Comparison of ENCODE assay signal across 1 cellular context in genomic region chr20:5126512-5127203, GRCh38.
A peak's percentile ranks its signal among the peaks of the same experiment; 100 is the strongest.
TF ChIP-seq lines count a peak whose summit lies in the region.

Gene CDS2 (plus strand): TSS chr20:5127008. CDS start chr20:5127093, 85 bp downstream.

TF ChIP-seq in HepG2, 621 proteins besides CTCF, POLR2A, EP300 and RAD21 (continued from another document and continues in another):
- TF ChIP-seq, protein P1, sequence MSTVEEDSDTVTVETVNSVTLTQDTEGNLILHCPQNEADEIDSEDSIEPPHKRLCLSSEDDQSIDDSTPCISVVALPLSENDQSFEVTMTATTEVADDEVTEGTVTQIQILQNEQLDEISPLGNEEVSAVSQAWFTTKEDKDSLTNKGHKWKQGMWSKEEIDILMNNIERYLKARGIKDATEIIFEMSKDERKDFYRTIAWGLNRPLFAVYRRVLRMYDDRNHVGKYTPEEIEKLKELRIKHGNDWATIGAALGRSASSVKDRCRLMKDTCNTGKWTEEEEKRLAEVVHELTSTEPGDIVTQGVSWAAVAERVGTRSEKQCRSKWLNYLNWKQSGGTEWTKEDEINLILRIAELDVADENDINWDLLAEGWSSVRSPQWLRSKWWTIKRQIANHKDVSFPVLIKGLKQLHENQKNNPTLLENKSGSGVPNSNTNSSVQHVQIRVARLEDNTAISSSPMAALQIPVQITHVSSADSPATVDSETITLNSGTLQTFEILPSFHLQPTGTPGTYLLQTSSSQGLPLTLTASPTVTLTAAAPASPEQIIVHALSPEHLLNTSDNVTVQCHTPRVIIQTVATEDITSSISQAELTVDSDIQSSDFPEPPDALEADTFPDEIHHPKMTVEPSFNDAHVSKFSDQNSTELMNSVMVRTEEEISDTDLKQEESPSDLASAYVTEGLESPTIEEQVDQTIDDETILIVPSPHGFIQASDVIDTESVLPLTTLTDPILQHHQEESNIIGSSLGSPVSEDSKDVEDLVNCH (CRISPR knock-in tag; IDR thresholded peaks at IDR 0.05) = no peak
- TF ChIP-seq, protein P2, sequence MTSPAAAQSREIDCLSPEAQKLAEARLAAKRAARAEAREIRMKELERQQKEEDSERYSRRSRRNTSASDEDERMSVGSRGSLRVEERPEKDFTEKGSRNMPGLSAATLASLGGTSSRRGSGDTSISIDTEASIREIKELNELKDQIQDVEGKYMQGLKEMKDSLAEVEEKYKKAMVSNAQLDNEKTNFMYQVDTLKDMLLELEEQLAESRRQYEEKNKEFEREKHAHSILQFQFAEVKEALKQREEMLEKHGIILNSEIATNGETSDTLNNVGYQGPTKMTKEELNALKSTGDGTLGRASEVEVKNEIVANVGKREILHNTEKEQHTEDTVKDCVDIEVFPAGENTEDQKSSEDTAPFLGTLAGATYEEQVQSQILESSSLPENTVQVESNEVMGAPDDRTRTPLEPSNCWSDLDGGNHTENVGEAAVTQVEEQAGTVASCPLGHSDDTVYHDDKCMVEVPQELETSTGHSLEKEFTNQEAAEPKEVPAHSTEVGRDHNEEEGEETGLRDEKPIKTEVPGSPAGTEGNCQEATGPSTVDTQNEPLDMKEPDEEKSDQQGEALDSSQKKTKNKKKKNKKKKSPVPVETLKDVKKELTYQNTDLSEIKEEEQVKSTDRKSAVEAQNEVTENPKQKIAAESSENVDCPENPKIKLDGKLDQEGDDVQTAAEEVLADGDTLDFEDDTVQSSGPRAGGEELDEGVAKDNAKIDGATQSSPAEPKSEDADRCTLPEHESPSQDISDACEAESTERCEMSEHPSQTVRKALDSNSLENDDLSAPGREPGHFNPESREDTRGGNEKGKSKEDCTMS (CRISPR knock-in tag; conservative IDR thresholded peaks at IDR 0.05) = 0 out of 2 replicates have a peak, but pooled peaks have one; percentile 64
- TF ChIP-seq EZH2 (conservative IDR thresholded peaks at IDR 0.05; ENCODE audit: low read depth, low read length) = no peak
- TF ChIP-seq, protein P3, sequence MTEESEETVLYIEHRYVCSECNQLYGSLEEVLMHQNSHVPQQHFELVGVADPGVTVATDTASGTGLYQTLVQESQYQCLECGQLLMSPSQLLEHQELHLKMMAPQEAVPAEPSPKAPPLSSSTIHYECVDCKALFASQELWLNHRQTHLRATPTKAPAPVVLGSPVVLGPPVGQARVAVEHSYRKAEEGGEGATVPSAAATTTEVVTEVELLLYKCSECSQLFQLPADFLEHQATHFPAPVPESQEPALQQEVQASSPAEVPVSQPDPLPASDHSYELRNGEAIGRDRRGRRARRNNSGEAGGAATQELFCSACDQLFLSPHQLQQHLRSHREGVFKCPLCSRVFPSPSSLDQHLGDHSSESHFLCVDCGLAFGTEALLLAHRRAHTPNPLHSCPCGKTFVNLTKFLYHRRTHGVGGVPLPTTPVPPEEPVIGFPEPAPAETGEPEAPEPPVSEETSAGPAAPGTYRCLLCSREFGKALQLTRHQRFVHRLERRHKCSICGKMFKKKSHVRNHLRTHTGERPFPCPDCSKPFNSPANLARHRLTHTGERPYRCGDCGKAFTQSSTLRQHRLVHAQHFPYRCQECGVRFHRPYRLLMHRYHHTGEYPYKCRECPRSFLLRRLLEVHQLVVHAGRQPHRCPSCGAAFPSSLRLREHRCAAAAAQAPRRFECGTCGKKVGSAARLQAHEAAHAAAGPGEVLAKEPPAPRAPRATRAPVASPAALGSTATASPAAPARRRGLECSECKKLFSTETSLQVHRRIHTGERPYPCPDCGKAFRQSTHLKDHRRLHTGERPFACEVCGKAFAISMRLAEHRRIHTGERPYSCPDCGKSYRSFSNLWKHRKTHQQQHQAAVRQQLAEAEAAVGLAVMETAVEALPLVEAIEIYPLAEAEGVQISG (CRISPR knock-in tag; IDR thresholded peaks at IDR 0.05) = peak; percentile 87
- TF ChIP-seq RXRB (CRISPR knock-in tag; IDR thresholded peaks at IDR 0.05; ENCODE audit: borderline replicate concordance) = peak; percentile 97
- peak; percentile 55; the same call in 1 of the 2 replicates for TF ChIP-seq SIX4 (CRISPR knock-in tag; IDR thresholded peaks at IDR 0.05)
- peak; percentile 81 for TF ChIP-seq CREM (IDR thresholded peaks at IDR 0.05)
- peak; percentile 33; the same call in 1 of the 2 replicates for TF ChIP-seq CREM (CRISPR knock-in tag; IDR thresholded peaks at IDR 0.05)
- peak; percentile 97 for TF ChIP-seq ZNF138 (CRISPR knock-in tag; IDR thresholded peaks at IDR 0.05; ENCODE audit: low read depth)
- no peak; the same call in 1 of the 2 replicates for TF ChIP-seq ZNF263 (CRISPR knock-in tag; IDR thresholded peaks at IDR 0.05)
- TF ChIP-seq, protein P4, sequence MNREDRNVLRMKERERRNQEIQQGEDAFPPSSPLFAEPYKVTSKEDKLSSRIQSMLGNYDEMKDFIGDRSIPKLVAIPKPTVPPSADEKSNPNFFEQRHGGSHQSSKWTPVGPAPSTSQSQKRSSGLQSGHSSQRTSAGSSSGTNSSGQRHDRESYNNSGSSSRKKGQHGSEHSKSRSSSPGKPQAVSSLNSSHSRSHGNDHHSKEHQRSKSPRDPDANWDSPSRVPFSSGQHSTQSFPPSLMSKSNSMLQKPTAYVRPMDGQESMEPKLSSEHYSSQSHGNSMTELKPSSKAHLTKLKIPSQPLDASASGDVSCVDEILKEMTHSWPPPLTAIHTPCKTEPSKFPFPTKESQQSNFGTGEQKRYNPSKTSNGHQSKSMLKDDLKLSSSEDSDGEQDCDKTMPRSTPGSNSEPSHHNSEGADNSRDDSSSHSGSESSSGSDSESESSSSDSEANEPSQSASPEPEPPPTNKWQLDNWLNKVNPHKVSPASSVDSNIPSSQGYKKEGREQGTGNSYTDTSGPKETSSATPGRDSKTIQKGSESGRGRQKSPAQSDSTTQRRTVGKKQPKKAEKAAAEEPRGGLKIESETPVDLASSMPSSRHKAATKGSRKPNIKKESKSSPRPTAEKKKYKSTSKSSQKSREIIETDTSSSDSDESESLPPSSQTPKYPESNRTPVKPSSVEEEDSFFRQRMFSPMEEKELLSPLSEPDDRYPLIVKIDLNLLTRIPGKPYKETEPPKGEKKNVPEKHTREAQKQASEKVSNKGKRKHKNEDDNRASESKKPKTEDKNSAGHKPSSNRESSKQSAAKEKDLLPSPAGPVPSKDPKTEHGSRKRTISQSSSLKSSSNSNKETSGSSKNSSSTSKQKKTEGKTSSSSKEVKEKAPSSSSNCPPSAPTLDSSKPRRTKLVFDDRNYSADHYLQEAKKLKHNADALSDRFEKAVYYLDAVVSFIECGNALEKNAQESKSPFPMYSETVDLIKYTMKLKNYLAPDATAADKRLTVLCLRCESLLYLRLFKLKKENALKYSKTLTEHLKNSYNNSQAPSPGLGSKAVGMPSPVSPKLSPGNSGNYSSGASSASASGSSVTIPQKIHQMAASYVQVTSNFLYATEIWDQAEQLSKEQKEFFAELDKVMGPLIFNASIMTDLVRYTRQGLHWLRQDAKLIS (CRISPR knock-in tag; IDR thresholded peaks at IDR 0.05) = no peak
- peak; percentile 12; the same call in 1 of the 2 replicates for TF ChIP-seq ZNF383 (CRISPR knock-in tag; IDR thresholded peaks at IDR 0.05; ENCODE audit: borderline replicate concordance)
- TF ChIP-seq KDM3A (CRISPR knock-in tag; IDR thresholded peaks at IDR 0.05; ENCODE audit: low read depth) = peak; percentile 95
- TF ChIP-seq ZFP36L2 (CRISPR knock-in tag; IDR thresholded peaks at IDR 0.05) = peak; percentile 23
- TF ChIP-seq ZNF180 (CRISPR knock-in tag; IDR thresholded peaks at IDR 0.05; ENCODE audit: borderline replicate concordance, low read depth) = 0 out of 2 replicates have a peak, but pooled peaks have one; percentile 76
- TF ChIP-seq GATAD1 (CRISPR knock-in tag; IDR thresholded peaks at IDR 0.05) = peak; percentile 82
- TF ChIP-seq, protein P5, sequence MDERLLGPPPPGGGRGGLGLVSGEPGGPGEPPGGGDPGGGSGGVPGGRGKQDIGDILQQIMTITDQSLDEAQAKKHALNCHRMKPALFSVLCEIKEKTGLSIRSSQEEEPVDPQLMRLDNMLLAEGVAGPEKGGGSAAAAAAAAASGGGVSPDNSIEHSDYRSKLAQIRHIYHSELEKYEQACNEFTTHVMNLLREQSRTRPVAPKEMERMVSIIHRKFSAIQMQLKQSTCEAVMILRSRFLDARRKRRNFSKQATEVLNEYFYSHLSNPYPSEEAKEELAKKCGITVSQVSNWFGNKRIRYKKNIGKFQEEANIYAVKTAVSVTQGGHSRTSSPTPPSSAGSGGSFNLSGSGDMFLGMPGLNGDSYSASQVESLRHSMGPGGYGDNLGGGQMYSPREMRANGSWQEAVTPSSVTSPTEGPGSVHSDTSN (CRISPR knock-in tag; IDR thresholded peaks at IDR 0.05) = peak; percentile 37; the same call in 1 of the 2 replicates
- TF ChIP-seq, protein P6, sequence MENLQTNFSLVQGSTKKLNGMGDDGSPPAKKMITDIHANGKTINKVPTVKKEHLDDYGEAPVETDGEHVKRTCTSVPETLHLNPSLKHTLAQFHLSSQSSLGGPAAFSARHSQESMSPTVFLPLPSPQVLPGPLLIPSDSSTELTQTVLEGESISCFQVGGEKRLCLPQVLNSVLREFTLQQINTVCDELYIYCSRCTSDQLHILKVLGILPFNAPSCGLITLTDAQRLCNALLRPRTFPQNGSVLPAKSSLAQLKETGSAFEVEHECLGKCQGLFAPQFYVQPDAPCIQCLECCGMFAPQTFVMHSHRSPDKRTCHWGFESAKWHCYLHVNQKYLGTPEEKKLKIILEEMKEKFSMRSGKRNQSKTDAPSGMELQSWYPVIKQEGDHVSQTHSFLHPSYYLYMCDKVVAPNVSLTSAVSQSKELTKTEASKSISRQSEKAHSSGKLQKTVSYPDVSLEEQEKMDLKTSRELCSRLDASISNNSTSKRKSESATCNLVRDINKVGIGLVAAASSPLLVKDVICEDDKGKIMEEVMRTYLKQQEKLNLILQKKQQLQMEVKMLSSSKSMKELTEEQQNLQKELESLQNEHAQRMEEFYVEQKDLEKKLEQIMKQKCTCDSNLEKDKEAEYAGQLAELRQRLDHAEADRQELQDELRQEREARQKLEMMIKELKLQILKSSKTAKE (CRISPR knock-in tag; IDR thresholded peaks at IDR 0.05; ENCODE audit: borderline replicate concordance) = no peak; the same call in 1 of the 2 replicates
- no peak for TF ChIP-seq SNAPC4 (CRISPR knock-in tag; IDR thresholded peaks at IDR 0.05)
- peak; percentile 76 for TF ChIP-seq SOX5 (CRISPR knock-in tag; IDR thresholded peaks at IDR 0.05; ENCODE audit: borderline replicate concordance)
- no peak for TF ChIP-seq NFRKB (IDR thresholded peaks at IDR 0.05)
- TF ChIP-seq ZNF333 (CRISPR knock-in tag; IDR thresholded peaks at IDR 0.05; ENCODE audit: borderline replicate concordance) = no peak
- peak; percentile 21; the same call in 1 of the 2 replicates for TF ChIP-seq ARHGAP35 (CRISPR knock-in tag; IDR thresholded peaks at IDR 0.05; ENCODE audit: borderline replicate concordance)
- TF ChIP-seq ZNF160 (CRISPR knock-in tag; IDR thresholded peaks at IDR 0.05) = no peak; the same call in 1 of the 2 replicates
- TF ChIP-seq ZFP36L1 (CRISPR knock-in tag; IDR thresholded peaks at IDR 0.05) = peak; percentile 72; the same call in 1 of the 2 replicates
- no peak; the same call in 1 of the 2 replicates for TF ChIP-seq ZNF891 (CRISPR knock-in tag; IDR thresholded peaks at IDR 0.05)
- TF ChIP-seq, protein P7, sequence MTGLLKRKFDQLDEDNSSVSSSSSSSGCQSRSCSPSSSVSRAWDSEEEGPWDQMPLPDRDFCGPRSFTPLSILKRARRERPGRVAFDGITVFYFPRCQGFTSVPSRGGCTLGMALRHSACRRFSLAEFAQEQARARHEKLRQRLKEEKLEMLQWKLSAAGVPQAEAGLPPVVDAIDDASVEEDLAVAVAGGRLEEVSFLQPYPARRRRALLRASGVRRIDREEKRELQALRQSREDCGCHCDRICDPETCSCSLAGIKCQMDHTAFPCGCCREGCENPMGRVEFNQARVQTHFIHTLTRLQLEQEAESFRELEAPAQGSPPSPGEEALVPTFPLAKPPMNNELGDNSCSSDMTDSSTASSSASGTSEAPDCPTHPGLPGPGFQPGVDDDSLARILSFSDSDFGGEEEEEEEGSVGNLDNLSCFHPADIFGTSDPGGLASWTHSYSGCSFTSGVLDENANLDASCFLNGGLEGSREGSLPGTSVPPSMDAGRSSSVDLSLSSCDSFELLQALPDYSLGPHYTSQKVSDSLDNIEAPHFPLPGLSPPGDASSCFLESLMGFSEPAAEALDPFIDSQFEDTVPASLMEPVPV (CRISPR knock-in tag; IDR thresholded peaks at IDR 0.05) = peak; percentile 97; the same call in 1 of the 2 replicates
- peak; percentile 73; the same call in 1 of the 2 replicates for TF ChIP-seq CBX5 (CRISPR knock-in tag; IDR thresholded peaks at IDR 0.05; ENCODE audit: borderline replicate concordance)
- TF ChIP-seq GPBP1L1 (CRISPR knock-in tag; IDR thresholded peaks at IDR 0.05) = no peak
- peak; percentile 73; the same call in 1 of the 2 replicates for TF ChIP-seq WIZ (CRISPR knock-in tag; IDR thresholded peaks at IDR 0.05)
- peak; percentile 28; the same call in 1 of the 2 replicates for TF ChIP-seq ZNF629 (CRISPR knock-in tag; conservative IDR thresholded peaks at IDR 0.05)
